Comparison of ENCODE assay signal across 39 cellular contexts in genomic region chr12:115776399-115776798, GRCh38.
"Had no signal": no experiment of that assay in that cellular context is flagged by ENCODE, and none has a peak within 500 bp of the region (broad histone marks: within the 10 kb centered on the region; RNA-seq: fewer than 3 reads in every experiment).

No MANE protein-coding gene starts in this region.

- H3K27me3 Mint-ChIP-seq: activated CD4-positive, alpha-beta memory T cell treated with anti-CD3 and anti-CD28 coated beads for 36 hours; activated CD4-positive, alpha-beta T cell treated with anti-CD3 and anti-CD28 coated beads, Interleukin-2, amount 10 ng/mL, durations not matched to agents 24 days and 14 days; activated naive CD4-positive, alpha-beta T cell treated with anti-CD3 and anti-CD28 coated beads, Interleukin-2, amount 10 ng/mL, durations not matched to agents 7 days and 5 days; activated naive CD8-positive, alpha-beta T cell treated with anti-CD3 and anti-CD28 coated beads, Interleukin-2, amount 50 U/mL, for 24 hours; central memory CD8-positive, alpha-beta T cell had no signal

- H3K27me3 ChIP-seq: ascending aorta, cardiac muscle cell had no signal

- H3K4me3 Mint-ChIP-seq: activated B cell treated with CpG ODN at 0.5 μM for 24 hours; activated CD4-positive, alpha-beta memory T cell treated with anti-CD3 and anti-CD28 coated beads for 36 hours; activated CD4-positive, alpha-beta T cell treated with anti-CD3 and anti-CD28 coated beads, Interleukin-2, amount 10 ng/mL, durations not matched to agents 24 days and 14 days; activated CD8-positive, alpha-beta T cell treated with anti-CD3 and anti-CD28 coated beads for 36 hours; activated naive CD4-positive, alpha-beta T cell treated with anti-CD3 and anti-CD28 coated beads, Interleukin-2, amount 10 ng/mL, durations not matched to agents 7 days and 5 days; activated naive CD4-positive, alpha-beta T cell treated with anti-CD3 and anti-CD28 coated beads, Interleukin-2, amount 50 U/mL, for 24 hours; activated naive CD8-positive, alpha-beta T cell; activated naive CD8-positive, alpha-beta T cell treated with anti-CD3 and anti-CD28 coated beads, Interleukin-2, amount 10 ng/mL, durations not matched to agents 7 days and 5 days; activated naive CD8-positive, alpha-beta T cell treated with anti-CD3 and anti-CD28 coated beads, Interleukin-2, amount 50 U/mL, for 24 hours; activated T-cell treated with anti-CD3 and anti-CD28 coated beads, Interleukin-2, amount 50 U/mL, for 4 hours; activated T-cell treated with anti-CD3 and anti-CD28 coated beads, Interleukin-2, amount 50 U/mL, for 72 hours; activated T-helper 1 cell treated with anti-CD3 and anti-CD28 coated beads, Interleukin-12 subunit alpha, Interleukin-12 subunit beta, Interleukin-2, Interleukin-4 antibody, amounts not matched to agents 30 ng/mL and 10 ng/mL and 1 ng/mL, durations not matched to agents 14 hours and 24 hours and 36 hours; activated T-helper 17 cell treated with anti-CD3 and anti-CD28 coated beads, Interleukin-2, amount 50 U/mL, for 72 hours; brain; central memory CD8-positive, alpha-beta T cell; T-helper 1 cell treated with Interleukin-12 subunit alpha and Interleukin-12 subunit beta and Interleukin-4 antibody, amounts not matched to agents 30 μg/mL and 1 μg/mL, for 36 hours; T-helper 2 cell treated with Interferon-gamma antibody and Interleukin-4, amounts not matched to agents 5 μg/mL and 100 μg/mL, for 36 hours had no signal

- H3K4me1 Mint-ChIP-seq: activated B cell treated with CpG ODN at 0.5 μM for 24 hours; activated CD4-positive, alpha-beta T cell treated with anti-CD3 and anti-CD28 coated beads, Interleukin-2, amount 10 ng/mL, durations not matched to agents 24 days and 14 days; activated naive CD4-positive, alpha-beta T cell treated with anti-CD3 and anti-CD28 coated beads, Interleukin-2, amount 10 ng/mL, durations not matched to agents 7 days and 5 days; activated naive CD4-positive, alpha-beta T cell treated with anti-CD3 and anti-CD28 coated beads, Interleukin-2, amount 50 U/mL, for 24 hours; activated naive CD8-positive, alpha-beta T cell treated with anti-CD3 and anti-CD28 coated beads, Interleukin-2, amount 10 ng/mL, durations not matched to agents 7 days and 5 days; activated naive CD8-positive, alpha-beta T cell treated with anti-CD3 and anti-CD28 coated beads, Interleukin-2, amount 50 U/mL, for 24 hours; activated T-helper 17 cell treated with anti-CD3 and anti-CD28 coated beads, Interleukin-2, amount 50 U/mL, for 72 hours; brain; central memory CD8-positive, alpha-beta T cell had no signal

- H3K4me1 ChIP-seq: ascending aorta had no signal

- H3K36me3 Mint-ChIP-seq: activated CD4-positive, alpha-beta memory T cell treated with anti-CD3 and anti-CD28 coated beads for 36 hours; activated naive CD4-positive, alpha-beta T cell treated with anti-CD3 and anti-CD28 coated beads, Interleukin-2, amount 10 ng/mL, durations not matched to agents 7 days and 5 days; activated naive CD4-positive, alpha-beta T cell treated with anti-CD3 and anti-CD28 coated beads, Interleukin-2, amount 50 U/mL, for 24 hours; activated naive CD8-positive, alpha-beta T cell; activated naive CD8-positive, alpha-beta T cell treated with anti-CD3 and anti-CD28 coated beads, Interleukin-2, amount 10 ng/mL, durations not matched to agents 7 days and 5 days; brain had no signal

- H3K27ac ChIP-seq: ascending aorta, cardiac muscle cell, WERI-Rb-1 had no signal

- H3K36me3 ChIP-seq: ascending aorta, cardiac muscle cell, WERI-Rb-1 had no signal

- H3K4me3 ChIP-seq: ascending aorta, cardiac muscle cell had no signal

- DNase-seq: activated B cell treated with CpG ODN at 0.5 μM for 24 hours; activated CD4-positive, alpha-beta memory T cell treated with anti-CD3 and anti-CD28 coated beads for 36 hours; activated CD4-positive, alpha-beta T cell treated with anti-CD3 and anti-CD28 coated beads for 4 hours; activated CD4-positive, alpha-beta T cell treated with anti-CD3 and anti-CD28 coated beads, Interleukin-2, amount 10 ng/mL, durations not matched to agents 24 days and 14 days; activated CD4-positive, alpha-beta T cell treated with anti-CD3 and anti-CD28 coated beads, Interleukin-2, amount 50 U/mL, for 1 hour; activated CD4-positive, alpha-beta T cell treated with anti-CD3 and anti-CD28 coated beads, Interleukin-2, amount 50 U/mL, for 4 hours; activated CD4-positive, CD25-positive, alpha-beta regulatory T cell treated with anti-CD3 and anti-CD28 coated beads, Interleukin-2, amount 50 U/mL, for 72 hours; activated CD8-positive, alpha-beta memory T cell treated with anti-CD3 and anti-CD28 coated beads, Interleukin-2, amount 50 U/mL, for 4 hours; activated CD8-positive, alpha-beta T cell treated with anti-CD3 and anti-CD28 coated beads for 36 hours; activated effector memory CD4-positive, alpha-beta T cell treated with anti-CD3 and anti-CD28 coated beads, Interleukin-2, amount 50 U/mL, for 16 hours; activated gamma-delta T cell treated with Interleukin-2 at 50 U/mL for 16 hours; activated naive CD4-positive, alpha-beta T cell; activated naive CD4-positive, alpha-beta T cell treated with anti-CD3 and anti-CD28 coated beads, Interleukin-2, amount 10 ng/mL, durations not matched to agents 7 days and 5 days; activated naive CD8-positive, alpha-beta T cell treated with anti-CD3 and anti-CD28 coated beads, Interleukin-2, amount 10 ng/mL, durations not matched to agents 7 days and 5 days; activated naive CD8-positive, alpha-beta T cell treated with anti-CD3 and anti-CD28 coated beads, Interleukin-2, amount 50 U/mL, for 24 hours; activated T-cell treated with anti-CD3 and anti-CD28 coated beads for 4 hours; activated T-cell treated with anti-CD3 and anti-CD28 coated beads, Interleukin-2, amount 50 U/mL, for 1 hour; activated T-cell treated with anti-CD3 and anti-CD28 coated beads, Interleukin-2, amount 50 U/mL, for 4 hours; activated T-cell treated with anti-CD3 and anti-CD28 coated beads, Interleukin-2, amount 50 U/mL, for 72 hours; amygdala; anterior cingulate cortex; caudate nucleus; cerebellar nuclear complex; T-helper 1 cell; T-helper 2 cell; T-helper 9 cell; WERI-Rb-1 had no signal

- H3K9me3 ChIP-seq: ascending aorta had no signal

- H3K27ac Mint-ChIP-seq: activated B cell treated with CpG ODN at 0.5 μM for 24 hours; activated CD4-positive, alpha-beta memory T cell treated with anti-CD3 and anti-CD28 coated beads for 36 hours; activated CD4-positive, alpha-beta T cell treated with anti-CD3 and anti-CD28 coated beads, Interleukin-2, amount 10 ng/mL, durations not matched to agents 24 days and 14 days; activated CD8-positive, alpha-beta T cell treated with anti-CD3 and anti-CD28 coated beads for 36 hours; activated naive CD4-positive, alpha-beta T cell treated with anti-CD3 and anti-CD28 coated beads, Interleukin-2, amount 10 ng/mL, durations not matched to agents 7 days and 5 days; activated naive CD4-positive, alpha-beta T cell treated with anti-CD3 and anti-CD28 coated beads, Interleukin-2, amount 50 U/mL, for 24 hours; activated naive CD8-positive, alpha-beta T cell; activated naive CD8-positive, alpha-beta T cell treated with anti-CD3 and anti-CD28 coated beads, Interleukin-2, amount 10 ng/mL, durations not matched to agents 7 days and 5 days; activated naive CD8-positive, alpha-beta T cell treated with anti-CD3 and anti-CD28 coated beads, Interleukin-2, amount 50 U/mL, for 24 hours; activated T-cell treated with anti-CD3 and anti-CD28 coated beads, Interleukin-2, amount 50 U/mL, for 72 hours; activated T-helper 1 cell treated with anti-CD3 and anti-CD28 coated beads, Interleukin-12 subunit alpha, Interleukin-12 subunit beta, Interleukin-2, Interleukin-4 antibody, amounts not matched to agents 30 ng/mL and 10 ng/mL and 1 ng/mL, durations not matched to agents 14 hours and 24 hours and 36 hours; activated T-helper 17 cell treated with anti-CD3 and anti-CD28 coated beads, Interleukin-2, amount 50 U/mL, for 72 hours; brain; T-helper 1 cell treated with Interleukin-12 subunit alpha and Interleukin-12 subunit beta and Interleukin-4 antibody, amounts not matched to agents 30 μg/mL and 1 μg/mL, for 36 hours; T-helper 2 cell treated with Interferon-gamma antibody and Interleukin-4, amounts not matched to agents 5 μg/mL and 100 μg/mL, for 36 hours had no signal

- H3K9me3 Mint-ChIP-seq: activated CD4-positive, alpha-beta T cell treated with anti-CD3 and anti-CD28 coated beads, Interleukin-2, amount 10 ng/mL, durations not matched to agents 24 days and 14 days; activated naive CD4-positive, alpha-beta T cell treated with anti-CD3 and anti-CD28 coated beads, Interleukin-2, amount 10 ng/mL, durations not matched to agents 7 days and 5 days; activated naive CD4-positive, alpha-beta T cell treated with anti-CD3 and anti-CD28 coated beads, Interleukin-2, amount 50 U/mL, for 24 hours; activated naive CD8-positive, alpha-beta T cell treated with anti-CD3 and anti-CD28 coated beads, Interleukin-2, amount 10 ng/mL, durations not matched to agents 7 days and 5 days; activated naive CD8-positive, alpha-beta T cell treated with anti-CD3 and anti-CD28 coated beads, Interleukin-2, amount 50 U/mL, for 24 hours; activated T-cell treated with anti-CD3 and anti-CD28 coated beads, Interleukin-2, amount 50 U/mL, for 4 hours; activated T-cell treated with anti-CD3 and anti-CD28 coated beads, Interleukin-2, amount 50 U/mL, for 72 hours; activated T-helper 1 cell treated with anti-CD3 and anti-CD28 coated beads, Interleukin-12 subunit alpha, Interleukin-12 subunit beta, Interleukin-2, Interleukin-4 antibody, amounts not matched to agents 30 ng/mL and 10 ng/mL and 1 ng/mL, durations not matched to agents 14 hours and 24 hours and 36 hours; brain; central memory CD8-positive, alpha-beta T cell; T-helper 1 cell treated with Interleukin-12 subunit alpha and Interleukin-12 subunit beta and Interleukin-4 antibody, amounts not matched to agents 30 μg/mL and 1 μg/mL, for 36 hours had no signal

- FAIRE-seq: bronchial epithelial cell, TTC549 had no signal

- ATAC-seq: activated CD8-positive, alpha-beta T cell treated with anti-CD3 and anti-CD28 coated beads for 36 hours; activated naive CD8-positive, alpha-beta T cell treated with anti-CD3 and anti-CD28 coated beads, Interleukin-2, amount 50 U/mL, for 24 hours; activated T-cell treated with anti-CD3 and anti-CD28 coated beads, Interleukin-2, amount 50 U/mL, for 4 hours; activated T-cell treated with anti-CD3 and anti-CD28 coated beads, Interleukin-2, amount 50 U/mL, for 72 hours; activated T-helper 17 cell treated with anti-CD3 and anti-CD28 coated beads, Interleukin-2, amount 50 U/mL, for 72 hours had no signal
